In the genomic region with DNA sequence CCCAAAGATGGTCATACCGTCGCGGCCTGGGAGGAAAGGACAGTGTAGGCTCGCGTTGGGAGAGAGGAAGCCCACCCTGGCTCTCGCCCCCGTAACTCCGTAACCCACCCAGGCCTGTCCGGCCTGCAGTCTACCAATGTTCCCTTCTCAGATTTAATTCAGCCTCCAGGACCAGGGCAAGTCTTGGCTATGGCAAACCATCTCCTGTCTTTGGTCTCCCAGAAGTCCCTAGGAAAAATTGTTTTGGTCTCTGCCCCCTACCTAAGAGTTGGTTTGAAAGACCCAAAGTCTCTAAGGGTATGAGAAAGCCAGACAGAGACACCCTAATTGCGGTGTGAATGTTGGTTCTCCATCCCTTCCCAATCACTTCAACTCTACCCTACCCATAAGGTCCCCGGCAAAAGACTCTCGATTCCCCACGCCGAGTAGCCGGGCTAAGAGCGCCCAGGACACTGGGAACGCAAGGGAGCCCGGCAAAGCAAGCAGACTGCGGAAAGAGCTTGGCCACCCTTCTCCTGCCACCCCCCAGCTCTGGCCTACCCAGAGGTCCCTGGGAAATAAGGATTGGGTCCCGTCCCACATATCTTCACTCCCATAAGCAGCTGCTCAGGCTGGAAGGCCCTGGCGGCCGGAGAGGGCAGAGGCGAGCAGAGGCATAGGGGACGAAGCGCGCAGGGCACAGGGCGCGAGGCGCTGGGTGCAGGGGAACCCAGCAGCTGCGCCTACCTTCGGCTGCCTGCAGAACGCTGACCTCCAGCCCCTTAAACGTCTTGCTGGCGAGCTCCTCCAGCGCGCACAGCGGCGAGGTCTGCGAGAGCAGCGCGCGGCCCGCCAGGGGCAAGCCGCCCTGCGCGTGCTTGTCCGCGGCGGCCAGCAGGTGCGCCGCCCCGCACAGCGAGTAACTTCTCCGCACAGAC, we compare ENCODE assay signal across 11 cellular contexts. TPM values are rescaled to one million over a fixed set of nuclear protein-coding genes. Genes with fewer than 3 reads are reported as not detected.
DNase-seq lines count a peak whose midpoint lies in the region; ATAC-seq and TF ChIP-seq lines count a peak whose summit lies in the region.
"Had no signal": no experiment of that assay in that cellular context is flagged by ENCODE, and none has a peak within 500 bp of the region (broad histone marks: within the 10 kb centered on the region; RNA-seq: fewer than 3 reads in every experiment).

No MANE protein-coding gene starts in this region.

- no peaks in the 10 kb centered on the region for H3K36me3 ChIP-seq in CD4-positive, alpha-beta memory T cell (ENCODE audit: insufficient read depth, low read length)
- H3K36me3 ChIP-seq in HUES6 (ENCODE audit: control insufficient read depth, insufficient read depth, low read length), result no peaks in the 10 kb centered on the region

- H3K4me3 ChIP-seq in CD4-positive, alpha-beta memory T cell (ENCODE audit: low read length in 2 of 2), result no peak overlapping the region
- H3K4me3 ChIP-seq in HUES6 (ENCODE audit: low read depth, low read length), result peak overlapping the region; percentile 10; the same call in 1 of the 2 replicates

- peaks cover 28 to 55% (median 39%) of the 10 kb centered on the region in 4 donors for H3K4me1 Mint-ChIP-seq in CD4-positive, alpha-beta memory T cell
- H3K4me1 Mint-ChIP-seq in activated naive CD8-positive, alpha-beta T cell treated with anti-CD3 and anti-CD28 coated beads, Interleukin-2, amount 50 U/mL, for 24 hours, result peaks cover 38% of the 10 kb centered on the region
- H3K4me1 Mint-ChIP-seq in natural killer cell treated with Interleukin-12 subunit alpha and Interleukin-12 subunit beta and Interleukin-15 and Interleukin-18, amount 100 ng/mL, for 72 hours (ENCODE audit: low read depth in 2 of 2), result peaks cover 23 to 31% of the 10 kb centered on the region in 2 donors

- H3K4me1 ChIP-seq in CD4-positive, alpha-beta memory T cell (ENCODE audit: insufficient read depth, low read length), result peaks cover 58% of the 10 kb centered on the region
- H3K4me1 ChIP-seq in HUES6 (ENCODE audit: control insufficient read depth, insufficient read depth, low read length), result peaks cover 46% of the 10 kb centered on the region
- peaks cover 4% of the 10 kb centered on the region for H3K4me1 ChIP-seq in foreskin keratinocyte

- intact Hi-C loops in CD4-positive, alpha-beta memory T cell (cut with micrococcal nuclease), result no loop called here

- TF ChIP-seq CTCF in foreskin keratinocyte (conservative IDR thresholded peaks at IDR 0.05), result no peak

- ATAC-seq in activated naive CD8-positive, alpha-beta T cell treated with anti-CD3 and anti-CD28 coated beads, Interleukin-2, amount 50 U/mL, for 24 hours, result no peak
- no peak for ATAC-seq in natural killer cell treated with Interleukin-12 subunit alpha and Interleukin-12 subunit beta and Interleukin-15 and Interleukin-18, amount 100 ng/mL, for 72 hours
- ATAC-seq in foreskin keratinocyte, result no peak

- H3K9ac ChIP-seq in HUES6 (ENCODE audit: low read length), result no peak overlapping the region

- peaks cover 0 to 8% (median 0%) of the 10 kb centered on the region in 8 donors for H3K9me3 Mint-ChIP-seq in CD4-positive, alpha-beta memory T cell
- H3K9me3 Mint-ChIP-seq in activated naive CD8-positive, alpha-beta T cell treated with anti-CD3 and anti-CD28 coated beads, Interleukin-2, amount 50 U/mL, for 24 hours, result no peaks in the 10 kb centered on the region
- H3K9me3 Mint-ChIP-seq in natural killer cell treated with Interleukin-12 subunit alpha and Interleukin-12 subunit beta and Interleukin-15 and Interleukin-18, amount 100 ng/mL, for 72 hours, result no peaks in the 10 kb centered on the region

- peak overlapping the region in 2 of 7 donors; percentile 59 to 60 for H3K27ac Mint-ChIP-seq in CD4-positive, alpha-beta memory T cell
- H3K27ac Mint-ChIP-seq in activated naive CD8-positive, alpha-beta T cell treated with anti-CD3 and anti-CD28 coated beads, Interleukin-2, amount 50 U/mL, for 24 hours, result peak overlapping the region; percentile 34
- H3K27ac Mint-ChIP-seq in natural killer cell treated with Interleukin-12 subunit alpha and Interleukin-12 subunit beta and Interleukin-15 and Interleukin-18, amount 100 ng/mL, for 72 hours, result no peak overlapping the region

- H3K27me3 Mint-ChIP-seq in CD4-positive, alpha-beta memory T cell, result peaks cover 61 to 68% of the 10 kb centered on the region in 2 donors
- H3K27me3 Mint-ChIP-seq in activated naive CD8-positive, alpha-beta T cell treated with anti-CD3 and anti-CD28 coated beads, Interleukin-2, amount 50 U/mL, for 24 hours, result peaks cover 70% of the 10 kb centered on the region
- peaks cover 58 to 72% of the 10 kb centered on the region in 2 donors for H3K27me3 Mint-ChIP-seq in natural killer cell treated with Interleukin-12 subunit alpha and Interleukin-12 subunit beta and Interleukin-15 and Interleukin-18, amount 100 ng/mL, for 72 hours

- no peak for DNase-seq in CD4-positive, alpha-beta memory T cell
- DNase-seq in activated naive CD8-positive, alpha-beta T cell treated with anti-CD3 and anti-CD28 coated beads, Interleukin-2, amount 50 U/mL, for 24 hours, result no peak
- no peak for DNase-seq in natural killer cell treated with Interleukin-12 subunit alpha and Interleukin-12 subunit beta and Interleukin-15 and Interleukin-18, amount 100 ng/mL, for 72 hours (ENCODE audit: low spot score)
- no peak for DNase-seq in activated effector memory CD4-positive, alpha-beta T cell treated with Interleukin-2 at 50 U/mL for 16 hours
- DNase-seq in foreskin keratinocyte (no peak), NCI-H510A treated with DMSO at 0.1 percent for 48 hours (lab: John Stamatoyannopoulos, UW) (no peak), Kasumi-1 (lab: John Stamatoyannopoulos, UW) (no peak)
- DNase-seq: anterior cingulate cortex, NCI-H510A had no signal

- no peaks in the 10 kb centered on the region for H3K9me3 ChIP-seq in CD4-positive, alpha-beta memory T cell (ENCODE audit: control insufficient read depth in 1 of 2, low read length in 2 of 2)
- H3K9me3 ChIP-seq in HUES6 (ENCODE audit: control insufficient read depth, insufficient read depth, low read depth, low read length), result no peaks in the 10 kb centered on the region

- H3K27ac ChIP-seq in CD4-positive, alpha-beta memory T cell (ENCODE audit: low read depth, low read length), result no peak overlapping the region
- H3K27ac ChIP-seq in HUES6 (ENCODE audit: low read depth, low read length) (no peak overlapping the region), foreskin keratinocyte (no peak overlapping the region)

- H3K27me3 ChIP-seq in CD4-positive, alpha-beta memory T cell (ENCODE audit: insufficient read depth, low read length), result peaks cover 75% of the 10 kb centered on the region
- H3K27me3 ChIP-seq in HUES6 (ENCODE audit: control insufficient read depth, insufficient read depth, low read length) (peaks cover 100% of the 10 kb centered on the region), foreskin keratinocyte (peaks cover 100% of the 10 kb centered on the region)

- POLR2A ChIA-PET in CD4-positive, alpha-beta memory T cell (lab: Charles Lee; ENCODE audit: partially characterized antibody), result interaction anchor here (1.5 kb wide), 1 partner anchor 9 kb away, joined by 7 read pairs; no protein-coding TSS in a partner anchor

- CTCF ChIA-PET in CD4-positive, alpha-beta memory T cell (lab: Charles Lee; ENCODE audit: partially characterized antibody), result interaction anchor here (0.9 to 2.7 kb wide), 3 partner anchors 9 to 14 kb away, joined by 3 to 12 read pairs (median 5); no protein-coding TSS in a partner anchor

- H3K4me3 Mint-ChIP-seq in CD4-positive, alpha-beta memory T cell, result peak overlapping the region; percentile 57 to 81 (median 76)
- H3K4me3 Mint-ChIP-seq in activated naive CD8-positive, alpha-beta T cell treated with anti-CD3 and anti-CD28 coated beads, Interleukin-2, amount 50 U/mL, for 24 hours, result peak overlapping the region; percentile 18
- peak overlapping the region; percentile 53 for H3K4me3 Mint-ChIP-seq in natural killer cell treated with Interleukin-12 subunit alpha and Interleukin-12 subunit beta and Interleukin-15 and Interleukin-18, amount 100 ng/mL, for 72 hours

- H3K36me3 Mint-ChIP-seq in CD4-positive, alpha-beta memory T cell, result no peaks in the 10 kb centered on the region
- no peaks in the 10 kb centered on the region for H3K36me3 Mint-ChIP-seq in activated naive CD8-positive, alpha-beta T cell treated with anti-CD3 and anti-CD28 coated beads, Interleukin-2, amount 50 U/mL, for 24 hours (ENCODE audit: low read depth)
- peaks cover 6% of the 10 kb centered on the region for H3K36me3 Mint-ChIP-seq in natural killer cell treated with Interleukin-12 subunit alpha and Interleukin-12 subunit beta and Interleukin-15 and Interleukin-18, amount 100 ng/mL, for 72 hours

RNA-seq across cellular contexts. Expression of gene LBX1, which starts 1.2 kb away (rescaled TPM):
- total RNA-seq in CD4-positive, alpha-beta memory T cell, result not detected
- not detected for polyA plus RNA-seq in CD4-positive, alpha-beta memory T cell
- not detected for total RNA-seq in natural killer cell treated with Interleukin-12 subunit alpha and Interleukin-12 subunit beta and Interleukin-15 and Interleukin-18, amount 100 ng/mL, for 72 hours
- not detected in 2 replicates for total RNA-seq in foreskin keratinocyte
- polyA plus RNA-seq in foreskin keratinocyte, result not detected in 2 replicates
- total RNA-seq: subcutaneous adipose tissue had no signal

Comparison
In these comparisons a context has a peak if more than half of its experiments do, and no peak if none do; other contexts are left out.
1. H3K4me3 Mint-ChIP-seq: peak in every context shown above with its lines; median percentile 76 in CD4-positive, alpha-beta memory T cell; 53 in natural killer cell treated with Interleukin-12 subunit alpha and Interleukin-12 subunit beta and Interleukin-15 and Interleukin-18, amount 100 ng/mL, for 72 hours; 18 in activated naive CD8-positive, alpha-beta T cell treated with anti-CD3 and anti-CD28 coated beads, Interleukin-2, amount 50 U/mL, for 24 hours.